Comparison of ENCODE assay signal across 1 cellular context in genomic region chr2:238896641-238897040, GRCh38.
TF ChIP-seq lines count a peak whose summit lies in the region.

No MANE protein-coding gene starts in this region.

TF ChIP-seq in IMR-90, 13 proteins besides CTCF, POLR2A, EP300 and RAD21:
- TF ChIP-seq, protein P1, sequence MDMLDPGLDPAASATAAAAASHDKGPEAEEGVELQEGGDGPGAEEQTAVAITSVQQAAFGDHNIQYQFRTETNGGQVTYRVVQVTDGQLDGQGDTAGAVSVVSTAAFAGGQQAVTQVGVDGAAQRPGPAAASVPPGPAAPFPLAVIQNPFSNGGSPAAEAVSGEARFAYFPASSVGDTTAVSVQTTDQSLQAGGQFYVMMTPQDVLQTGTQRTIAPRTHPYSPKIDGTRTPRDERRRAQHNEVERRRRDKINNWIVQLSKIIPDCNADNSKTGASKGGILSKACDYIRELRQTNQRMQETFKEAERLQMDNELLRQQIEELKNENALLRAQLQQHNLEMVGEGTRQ (IDR thresholded peaks at IDR 0.05; ENCODE audit: low read depth, low read length), result no peak
